13 cellular contexts compared by ENCODE assay signal in the genomic region with DNA sequence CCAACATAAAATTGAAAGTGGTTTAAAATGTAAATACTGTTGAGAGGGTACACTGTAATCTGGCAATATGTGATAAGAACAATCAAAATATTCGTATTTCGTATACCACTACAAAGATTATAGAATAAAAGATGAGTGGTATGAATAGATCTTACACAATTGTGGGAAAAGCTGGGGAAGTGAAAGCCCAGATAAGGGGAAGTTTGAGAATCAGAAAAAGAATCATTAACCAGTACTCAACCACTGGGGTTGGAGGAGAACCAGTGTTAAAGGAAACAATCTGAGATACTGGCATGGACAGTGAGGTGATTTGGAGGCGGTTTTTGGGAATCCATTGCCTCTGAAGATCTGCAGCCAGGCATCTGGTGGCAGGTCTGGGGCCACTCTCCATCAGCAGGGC. TPM values are rescaled to one million over a fixed set of nuclear protein-coding genes. Genes with fewer than 3 reads are reported as not detected.
A peak's percentile ranks its signal among the peaks of the same experiment; 100 is the strongest.
DNase-seq lines count a peak whose midpoint lies in the region; ATAC-seq, FAIRE-seq and TF ChIP-seq lines count a peak whose summit lies in the region.
"Had no signal": no experiment of that assay in that cellular context is flagged by ENCODE, and none has a peak within 500 bp of the region (broad histone marks: within the 10 kb centered on the region; RNA-seq: fewer than 3 reads in every experiment).

No MANE protein-coding gene starts in this region.

- DNase-seq in lower lobe of right lung (no peak), NCI-H2029 treated with DMSO at 0.1 percent for 48 hours (lab: John Stamatoyannopoulos, UW) (no peak), breast epithelium (ENCODE audit: low spot score in 2 of 2) (no peak), GF-D8 (lab: John Stamatoyannopoulos, UW) (no peak), HTR-8/SVneo (ENCODE audit: insufficient read length, low spot score) (no peak)
- DNase-seq: activated T-cell treated with anti-CD3 and anti-CD28 coated beads, Interleukin-2, amount 50 U/mL, for 4 hours; BE2C; NCI-H524 treated with DMSO at 0.1 percent for 48 hours; SHP77 treated with DMSO at 0.1 percent for 48 hours; WERI-Rb-1 had no signal

- no peak for TF ChIP-seq POLR2A in breast epithelium (IDR thresholded peaks at IDR 0.05)

- no peak overlapping the region for H3K4me3 ChIP-seq in lower lobe of right lung
- H3K4me3 ChIP-seq in breast epithelium, result no peak overlapping the region

- H3K27ac ChIP-seq in lower lobe of right lung, result no peak overlapping the region
- no peak overlapping the region for H3K27ac ChIP-seq in breast epithelium
- H3K27ac ChIP-seq: WERI-Rb-1 had no signal

- TF ChIP-seq CTCF in lower lobe of right lung (IDR thresholded peaks at IDR 0.05) (no peak), breast epithelium (IDR thresholded peaks at IDR 0.05) (no peak)

- no peaks in the 10 kb centered on the region for H3K36me3 ChIP-seq in lower lobe of right lung
- no peaks in the 10 kb centered on the region for H3K36me3 ChIP-seq in breast epithelium
- H3K36me3 ChIP-seq: BE2C, WERI-Rb-1 had no signal

- ATAC-seq in GM18873 (IDR thresholded peaks at IDR 0.05; ENCODE audit: low FRiP score, unreplicated experiment) (peak; percentile 77), HG02588 (IDR thresholded peaks at IDR 0.05; ENCODE audit: unreplicated experiment) (peak; percentile 69), HG03432 (IDR thresholded peaks at IDR 0.05; ENCODE audit: unreplicated experiment) (peak; percentile 73), lower lobe of right lung (peak; percentile 39 to 46)
- ATAC-seq: activated T-cell treated with anti-CD3 and anti-CD28 coated beads, Interleukin-2, amount 50 U/mL, for 4 hours had no signal

- H3K9me3 ChIP-seq in lower lobe of right lung, result no peaks in the 10 kb centered on the region
- H3K9me3 ChIP-seq in breast epithelium, result no peaks in the 10 kb centered on the region
- H3K9me3 ChIP-seq: BE2C had no signal

- no peaks in the 10 kb centered on the region for H3K27me3 ChIP-seq in lower lobe of right lung (ENCODE audit: low read depth)
- H3K27me3 ChIP-seq in breast epithelium, result no peaks in the 10 kb centered on the region
- H3K27me3 ChIP-seq: BE2C had no signal

- no peak for FAIRE-seq in HTR-8/SVneo (lab: Jason Lieb, UNC)

- H3K4me1 ChIP-seq in lower lobe of right lung (no peaks in the 10 kb centered on the region), breast epithelium (no peaks in the 10 kb centered on the region)
- H3K4me1 ChIP-seq: BE2C had no signal

- intact Hi-C loops in lower lobe of right lung (cut with DNase I), result no loop called here
- intact Hi-C loops in breast epithelium (cut with DNase I; ENCODE audit: low total_unique reads), result no loop called here

RNA-seq across cellular contexts. Expression of gene CDK14, which starts 59.7 kb away (rescaled TPM):
- total RNA-seq in lower lobe of right lung (58.6 TPM), breast epithelium (10 to 100 TPM; 16.3 to 64.7 (median 29.8) TPM)
